Comparison of ENCODE assay signal across 26 cellular contexts in genomic region chr7:52285689-52286088, GRCh38.
"Had no signal": no experiment of that assay in that cellular context is flagged by ENCODE, and none has a peak within 500 bp of the region (broad histone marks: within the 10 kb centered on the region; RNA-seq: fewer than 3 reads in every experiment).

No MANE protein-coding gene starts in this region.

- H3K9me3 ChIP-seq: esophagus squamous epithelium, lower lobe of right lung, neutrophil, thoracic aorta, upper lobe of left lung had no signal

- H3K27ac ChIP-seq: esophagus squamous epithelium, heart right ventricle, left ventricle myocardium inferior, lower lobe of right lung, neutrophil, parathyroid adenoma, stomach, thoracic aorta, tibial nerve, upper lobe of left lung had no signal

- H3K27me3 Mint-ChIP-seq: effector memory CD8-positive, alpha-beta T cell; naive thymus-derived CD8-positive, alpha-beta T cell; progenitor cell of endocrine pancreas had no signal

- H3K9ac ChIP-seq: parathyroid adenoma had no signal

- DNase-seq: cortex of kidney; effector memory CD8-positive, alpha-beta T cell; erythroblast; esophagus squamous epithelium; foreskin melanocyte; glutamatergic neuron; heart right ventricle; hippocampal formation; left cardiac atrium; left ventricle myocardium inferior; lower lobe of right lung; naive thymus-derived CD8-positive, alpha-beta T cell; nephron progenitor cell; stimulated activated CD4-positive, alpha-beta T cell treated with anti-CD3 and anti-CD28 coated beads, Interleukin-2, amount 100 ng/mL, for 24 hours; stimulated activated CD4-positive, alpha-beta T cell treated with anti-CD3 and anti-CD28 coated beads, Interleukin-4, amount 100 ng/mL, for 24 hours; stimulated activated naive CD4-positive, alpha-beta T cell treated with Interleukin-2 at 50 U/mL for 16 hours; stomach; upper lobe of left lung had no signal

- H3K36me3 ChIP-seq: esophagus squamous epithelium, heart right ventricle, left ventricle myocardium inferior, lower lobe of right lung, neutrophil, stomach, thoracic aorta, tibial nerve, upper lobe of left lung had no signal

- H3K36me3 Mint-ChIP-seq: naive thymus-derived CD8-positive, alpha-beta T cell; stimulated activated effector memory CD8-positive, alpha-beta T cell treated with anti-CD3 and anti-CD28 coated beads, Interleukin-12 subunit alpha, Interleukin-12 subunit beta, amount 100 ng/mL, for 72 hours had no signal

- H3K4me1 Mint-ChIP-seq: nephron progenitor cell; stimulated activated effector memory CD8-positive, alpha-beta T cell treated with anti-CD3 and anti-CD28 coated beads, Interleukin-12 subunit alpha, Interleukin-12 subunit beta, amount 100 ng/mL, for 72 hours had no signal

- H3K4me1 ChIP-seq: esophagus squamous epithelium, heart right ventricle, left ventricle myocardium inferior, lower lobe of right lung, parathyroid adenoma, stomach, tibial nerve, upper lobe of left lung had no signal

- ATAC-seq: effector memory CD8-positive, alpha-beta T cell; heart right ventricle; left cardiac atrium; lower lobe of right lung; naive thymus-derived CD8-positive, alpha-beta T cell; sciatic nerve; stimulated activated effector memory CD8-positive, alpha-beta T cell treated with anti-CD3 and anti-CD28 coated beads, Interleukin-12 subunit alpha, Interleukin-12 subunit beta, amount 100 ng/mL, for 72 hours had no signal

- H2AFZ ChIP-seq: parathyroid adenoma had no signal

- H3K4me2 ChIP-seq: smooth muscle cell had no signal

- H3K27ac Mint-ChIP-seq: effector memory CD8-positive, alpha-beta T cell; nephron progenitor cell; progenitor cell of endocrine pancreas; stimulated activated effector memory CD8-positive, alpha-beta T cell treated with anti-CD3 and anti-CD28 coated beads, Interleukin-12 subunit alpha, Interleukin-12 subunit beta, amount 100 ng/mL, for 72 hours had no signal

- H3K79me2 ChIP-seq: parathyroid adenoma had no signal

- H3K27me3 ChIP-seq: esophagus squamous epithelium, heart right ventricle, neutrophil, stomach, tibial nerve, upper lobe of left lung had no signal

- H3K4me3 ChIP-seq: esophagus squamous epithelium, heart right ventricle, left ventricle myocardium inferior, lower lobe of right lung, smooth muscle cell, stomach, thoracic aorta, tibial nerve, upper lobe of left lung had no signal

- H3K4me3 Mint-ChIP-seq: effector memory CD8-positive, alpha-beta T cell; naive thymus-derived CD8-positive, alpha-beta T cell; nephron progenitor cell; stimulated activated effector memory CD8-positive, alpha-beta T cell treated with anti-CD3 and anti-CD28 coated beads, Interleukin-12 subunit alpha, Interleukin-12 subunit beta, amount 100 ng/mL, for 72 hours had no signal
